Comparison of ENCODE assay signal across 30 cellular contexts in genomic region chr13:47835470-47836228, GRCh38.
A peak's percentile ranks its signal among the peaks of the same experiment; 100 is the strongest.
DNase-seq lines count a peak whose midpoint lies in the region; ATAC-seq, FAIRE-seq and TF ChIP-seq lines count a peak whose summit lies in the region.
"Had no signal": no experiment of that assay in that cellular context is flagged by ENCODE, and none has a peak within 500 bp of the region (broad histone marks: within the 10 kb centered on the region; RNA-seq: fewer than 3 reads in every experiment).

No MANE protein-coding gene starts in this region.

- in situ Hi-C loops in Panc1 (cut with HindIII; ENCODE audit: low pct_unique_long_range_greater_than_20kb, low sequenced_read_pairs): no loop called here

- WGBS in esophagus muscularis mucosa: 90% methylated on average over 8 of the region's 8 CpGs
- WGBS in esophagus squamous epithelium, 2 donors: 72 to 76% methylated on average over 8 of the region's 8 CpGs

- TF ChIP-seq EP300 in esophagus muscularis mucosa (IDR thresholded peaks at IDR 0.05): no peak

- H3K9me3 ChIP-seq in Panc1 (ENCODE audit: control insufficient read depth, insufficient read depth, low read depth, low read length): no peaks in the 10 kb centered on the region
- H3K9me3 ChIP-seq in esophagus muscularis mucosa: no peaks in the 10 kb centered on the region
- no peaks in the 10 kb centered on the region for H3K9me3 ChIP-seq in esophagus squamous epithelium
- H3K9me3 ChIP-seq in SJCRH30 (replicated peaks): no peaks in the 10 kb centered on the region
- H3K9me3 ChIP-seq: lower lobe of right lung, neutrophil, stomach, upper lobe of left lung had no signal

- no peaks in the 10 kb centered on the region for H3K4me1 ChIP-seq in Panc1 (ENCODE audit: control insufficient read depth, insufficient read depth, low read length)
- H3K4me1 ChIP-seq in esophagus muscularis mucosa: no peaks in the 10 kb centered on the region
- H3K4me1 ChIP-seq in esophagus squamous epithelium: no peaks in the 10 kb centered on the region
- H3K4me1 ChIP-seq in SJCRH30: no peaks in the 10 kb centered on the region
- H3K4me1 ChIP-seq: lower lobe of right lung, stomach, upper lobe of left lung had no signal

- H3K4me3 ChIP-seq in Panc1 (ENCODE audit: low read depth in 2 of 2, low read length in 2 of 2) (peak overlapping the region; percentile 28 to 56), esophagus muscularis mucosa (no peak overlapping the region), esophagus squamous epithelium (no peak overlapping the region), SJCRH30 (no peak overlapping the region)
- H3K4me3 ChIP-seq: lower lobe of right lung, stomach, upper lobe of left lung had no signal

- no TSS peak for BruUV-seq in Panc1 (replicated peaks; lab: Mats Ljungman, UMichigan)

- peak; percentile 25 for DNase-seq in A172 (ENCODE audit: low spot score)
- peak; percentile 26 for DNase-seq in H54 (ENCODE audit: insufficient read length, low spot score)
- no peak for DNase-seq in Panc1 (ENCODE audit: low read depth, low spot score)
- DNase-seq in esophagus muscularis mucosa (ENCODE audit: extremely low spot score): peak; percentile 74
- DNase-seq in DMS53 (lab: John Stamatoyannopoulos, UW): no peak
- no peak for DNase-seq in esophagus squamous epithelium (lab: John Stamatoyannopoulos, UW)
- DNase-seq in SJCRH30: no peak
- DNase-seq: ACHN; activated CD8-positive, alpha-beta T cell treated with anti-CD3 and anti-CD28 coated beads, Interleukin-2, amount 10 ng/mL, durations not matched to agents 7 days and 5 days; activated naive CD4-positive, alpha-beta T cell treated with anti-CD3 and anti-CD28 coated beads for 36 hours; activated T-cell treated with anti-CD3 and anti-CD28 coated beads, Interleukin-2, amount 50 U/mL, for 24 hours; anterior cingulate cortex; C1 segment of cervical spinal cord; Calu3; caudate nucleus; foreskin melanocyte; hippocampal formation; islet precursor cell; lower lobe of right lung; NCI-H1417 treated with DMSO at 0.1 percent for 48 hours; NCI-H524 treated with DMSO at 0.1 percent for 48 hours; SHP77 treated with DMSO at 0.1 percent for 48 hours; stimulated activated CD4-positive, alpha-beta T cell treated with anti-CD3 and anti-CD28 coated beads, Interleukin-4, amount 100 ng/mL, for 4 hours; stomach had no signal

- POLR2A ChIA-PET in Panc1 (lab: Charles Lee): no interaction called here

- intact Hi-C loops in Panc1 (cut with micrococcal nuclease; ENCODE audit: unreplicated experiment) (no loop called here), esophagus muscularis mucosa (cut with DNase I) (no loop called here), esophagus squamous epithelium (cut with DNase I) (no loop called here)

- TF ChIP-seq POLR2A in H54 (IDR thresholded peaks at IDR 0.05; ENCODE audit: low read depth, low read length): no peak
- TF ChIP-seq POLR2A in esophagus muscularis mucosa (IDR thresholded peaks at IDR 0.05; ENCODE audit: low read depth): no peak
- no peak for TF ChIP-seq POLR2A in esophagus squamous epithelium (IDR thresholded peaks at IDR 0.05)

- H3K27me3 ChIP-seq in Panc1 (ENCODE audit: control insufficient read depth, insufficient read depth, low read length) (no peaks in the 10 kb centered on the region), esophagus muscularis mucosa (no peaks in the 10 kb centered on the region), esophagus squamous epithelium (no peaks in the 10 kb centered on the region), SJCRH30 (no peaks in the 10 kb centered on the region)
- H3K27me3 ChIP-seq: neutrophil, stomach, upper lobe of left lung had no signal

- no peak for FAIRE-seq in H54 (lab: Jason Lieb, UNC)
- FAIRE-seq: G401.6 had no signal

- ATAC-seq in Panc1: peak; percentile 42; the same call in 1 of the 2 replicates
- no peak for ATAC-seq in HG03280 (IDR thresholded peaks at IDR 0.05; ENCODE audit: unreplicated experiment)
- ATAC-seq: activated CD8-positive, alpha-beta T cell treated with anti-CD3 and anti-CD28 coated beads, Interleukin-2, amount 10 ng/mL, durations not matched to agents 7 days and 5 days; lower lobe of right lung; WTC11 had no signal

- no peaks in the 10 kb centered on the region for H3K36me3 ChIP-seq in Panc1 (ENCODE audit: control insufficient read depth, insufficient read depth, low read length)
- H3K36me3 ChIP-seq in esophagus muscularis mucosa: no peaks in the 10 kb centered on the region
- no peaks in the 10 kb centered on the region for H3K36me3 ChIP-seq in esophagus squamous epithelium
- H3K36me3 ChIP-seq in SJCRH30: no peaks in the 10 kb centered on the region
- H3K36me3 ChIP-seq: lower lobe of right lung, neutrophil, stomach, upper lobe of left lung had no signal

- H3K27ac ChIP-seq in Panc1 (ENCODE audit: low read length) (no peak overlapping the region), esophagus muscularis mucosa (replicated peaks in 1 of 4) (no peak overlapping the region), esophagus squamous epithelium (no peak overlapping the region), SJCRH30 (no peak overlapping the region)
- H3K27ac ChIP-seq: KMS-11, lower lobe of right lung, neutrophil, stomach, upper lobe of left lung had no signal

- TF ChIP-seq CTCF in Panc1 (IDR thresholded peaks at IDR 0.05) (no peak), esophagus muscularis mucosa (IDR thresholded peaks at IDR 0.05) (no peak), esophagus squamous epithelium (IDR thresholded peaks at IDR 0.05) (no peak)

- CTCF ChIA-PET in Panc1 (lab: Charles Lee): no interaction called here

Comparison
In these comparisons a context has a peak if more than half of its experiments do, and no peak if none do; other contexts are left out.
1. DNase-seq: peak in A172 (single experiment), H54 (single experiment) and esophagus muscularis mucosa (single experiment); none in Panc1 (single experiment), DMS53 (single experiment), esophagus squamous epithelium (single experiment) and SJCRH30 (0 of 2).
2. H3K4me3 ChIP-seq: peak in Panc1 (2 of 2); none in esophagus muscularis mucosa (0 of 4), esophagus squamous epithelium (0 of 4) and SJCRH30 (single experiment).